ENCODE assay signal across 9 cellular contexts in the genomic region with DNA sequence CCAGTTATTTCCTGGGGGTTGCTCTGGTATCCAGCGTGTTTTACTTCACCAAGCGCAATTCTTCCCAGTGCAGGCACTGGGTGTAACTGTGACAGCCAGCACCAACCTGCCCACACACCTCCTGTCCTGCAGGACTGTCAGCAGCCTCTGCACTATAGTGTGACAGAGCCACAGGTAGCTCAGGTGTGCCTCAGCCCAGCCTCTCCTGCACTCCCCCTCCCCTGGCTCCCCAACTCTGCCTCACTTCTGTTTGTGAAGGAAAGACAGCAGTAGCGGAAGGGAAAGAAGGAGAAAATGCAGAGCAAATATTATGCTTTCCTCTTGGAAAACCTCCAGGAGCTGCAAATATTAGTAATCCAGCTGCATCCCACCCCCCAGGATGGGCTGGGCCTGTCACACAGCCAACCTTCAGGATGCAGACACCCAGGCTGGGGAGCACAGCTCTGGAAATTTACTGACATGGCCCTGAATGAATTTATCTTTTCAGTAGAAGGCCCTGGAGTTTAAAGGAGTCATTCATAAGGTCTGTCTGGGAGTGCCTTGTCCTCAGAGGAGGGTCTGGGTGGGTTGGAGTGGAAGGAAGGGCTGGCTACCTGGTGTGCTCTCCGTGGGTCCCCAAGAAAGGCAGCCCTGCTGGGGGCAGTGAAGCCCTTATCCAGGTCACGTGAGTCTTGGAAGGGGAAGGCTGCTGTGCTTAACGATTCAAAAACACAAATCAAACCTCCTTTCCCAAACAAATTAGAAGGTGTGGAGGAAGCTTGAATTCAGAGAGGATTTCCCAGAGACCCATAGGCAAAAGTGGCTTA. TPM values are rescaled to one million over a fixed set of nuclear protein-coding genes. Genes with fewer than 3 reads are reported as not detected.
DNase-seq lines count a peak whose midpoint lies in the region; ATAC-seq and TF ChIP-seq lines count a peak whose summit lies in the region.
"Had no signal": no experiment of that assay in that cellular context is flagged by ENCODE, and none has a peak within 500 bp of the region (broad histone marks: within the 10 kb centered on the region; RNA-seq: fewer than 3 reads in every experiment).

No MANE protein-coding gene starts in this region.

- intact Hi-C loops in Right ventricle myocardium superior (cut with DNase I) (no loop called here), cardiac septum (cut with DNase I) (no loop called here), colonic mucosa (cut with DNase I) (no loop called here), upper lobe of right lung (cut with DNase I) (no loop called here)

- ATAC-seq in Right ventricle myocardium superior (ENCODE audit: poor library complexity) (peak; percentile 45), upper lobe of right lung (peak; percentile 12), GM18502 (IDR thresholded peaks at IDR 0.05; ENCODE audit: poor library complexity, unreplicated experiment) (no peak), HG03571 (IDR thresholded peaks at IDR 0.05; ENCODE audit: unreplicated experiment) (no peak)
- ATAC-seq: activated CD4-positive, alpha-beta T cell treated with anti-CD3 and anti-CD28 coated beads for 36 hours had no signal

- H3K27ac ChIP-seq in colonic mucosa (peak overlapping the region; percentile 42), upper lobe of right lung (peak overlapping the region; percentile 76)

- H3K9ac ChIP-seq in colonic mucosa (ENCODE audit: low read depth in 2 of 2, low read length in 2 of 2), result peak overlapping the region in 1 of 2 donors; percentile 69

- no peak for TF ChIP-seq CTCF in colonic mucosa (IDR thresholded peaks at IDR 0.05)
- no peak for TF ChIP-seq CTCF in upper lobe of right lung (IDR thresholded peaks at IDR 0.05)

- H3K4me3 ChIP-seq in colonic mucosa (no peak overlapping the region), upper lobe of right lung (peak overlapping the region; percentile 27)

- H3K27me3 ChIP-seq in colonic mucosa (no peaks in the 10 kb centered on the region), upper lobe of right lung (no peaks in the 10 kb centered on the region)

- H3K4me1 ChIP-seq in colonic mucosa (peaks cover 43% of the 10 kb centered on the region), upper lobe of right lung (peaks cover 62% of the 10 kb centered on the region)

- no peaks in the 10 kb centered on the region for H3K9me3 ChIP-seq in colonic mucosa
- H3K9me3 ChIP-seq in upper lobe of right lung, result no peaks in the 10 kb centered on the region

- DNase-seq in Right ventricle myocardium superior, result peak; percentile 62
- no peak for DNase-seq in cardiac septum (ENCODE audit: low spot score)
- DNase-seq in colonic mucosa, result no peak
- peak; percentile 58 to 78 for DNase-seq in lung microvascular endothelial cell (ENCODE audit: low read depth in 2 of 2)
- DNase-seq in upper lobe of right lung, result no peak
- DNase-seq in SHP77 (lab: John Stamatoyannopoulos, UW), result no peak
- DNase-seq: activated CD4-positive, alpha-beta T cell treated with anti-CD3 and anti-CD28 coated beads for 36 hours had no signal

- no peaks in the 10 kb centered on the region for H3K36me3 ChIP-seq in colonic mucosa
- peaks cover 10% of the 10 kb centered on the region for H3K36me3 ChIP-seq in upper lobe of right lung

RNA-seq across cellular contexts. Expression of a gene that starts 20.9 kb away (rescaled TPM):
- total RNA-seq in Right ventricle myocardium superior (72.6 TPM), cardiac septum (80.0 TPM), colonic mucosa (100 to 1,000 TPM; 197 to 323 TPM), lung microvascular endothelial cell (138 and 217 TPM in 2 replicates), upper lobe of right lung (306 TPM)

Comparison
In these comparisons a context has a peak if more than half of its experiments do, and no peak if none do; other contexts are left out.
1. DNase-seq: peak in Right ventricle myocardium superior (single experiment) and lung microvascular endothelial cell (2 of 2); none in cardiac septum (single experiment), colonic mucosa (single experiment), upper lobe of right lung (single experiment) and SHP77 (0 of 2).
2. ATAC-seq: peak in Right ventricle myocardium superior (single experiment) and upper lobe of right lung (single experiment); none in GM18502 (single experiment) and HG03571 (single experiment).